Comparison of ENCODE assay signal across 10 cellular contexts in the genomic region with DNA sequence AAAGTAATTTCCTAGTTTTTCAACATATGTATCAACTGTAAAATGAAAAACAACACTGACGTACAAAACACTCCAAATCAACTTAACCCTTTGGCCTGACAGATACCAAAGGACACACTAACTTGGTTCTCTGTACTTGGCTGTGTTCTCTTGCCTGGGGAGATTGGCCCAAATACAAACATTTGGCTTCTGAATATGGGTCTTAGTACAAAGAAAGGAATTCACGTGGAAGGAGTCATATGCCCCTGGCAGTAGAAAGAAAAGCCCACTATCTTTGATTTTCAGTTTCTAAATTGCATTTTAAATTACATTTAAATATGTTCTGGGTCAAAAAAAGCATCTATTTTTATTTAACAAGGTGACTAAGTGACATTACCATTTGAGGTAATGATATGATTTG.
A peak's percentile ranks its signal among the peaks of the same experiment; 100 is the strongest.
DNase-seq lines count a peak whose midpoint lies in the region; ATAC-seq and TF ChIP-seq lines count a peak whose summit lies in the region.
"Had no signal": no experiment of that assay in that cellular context is flagged by ENCODE, and none has a peak within 500 bp of the region (broad histone marks: within the 10 kb centered on the region; RNA-seq: fewer than 3 reads in every experiment).

No MANE protein-coding gene starts in this region.

- peaks cover 35 to 77% (median 37%) of the 10 kb centered on the region in 3 experiments for H3K36me3 ChIP-seq in naive thymus-derived CD4-positive, alpha-beta T cell (ENCODE audit: control insufficient read depth in 2 of 3, insufficient read depth in 3 of 3, low read length in 3 of 3)
- H3K36me3 ChIP-seq: gastroesophageal sphincter had no signal

- no peak overlapping the region for H3K4me3 ChIP-seq in naive thymus-derived CD4-positive, alpha-beta T cell (ENCODE audit: low read length)
- H3K4me3 ChIP-seq: gastroesophageal sphincter had no signal

- DNase-seq in CD4-positive, alpha-beta T cell, result no peak
- DNase-seq in NCI-H226 (peak; percentile 89), cerebellar cortex (ENCODE audit: low spot score) (peak; percentile 12), ACHN (no peak)
- DNase-seq in naive thymus-derived CD4-positive, alpha-beta T cell, result no peak
- DNase-seq in activated CD8-positive, alpha-beta memory T cell treated with anti-CD3 and anti-CD28 coated beads for 24 hours, result no peak
- DNase-seq: left cardiac atrium had no signal

- peak overlapping the region; percentile 36 for H3K27ac Mint-ChIP-seq in CD4-positive, alpha-beta T cell
- peak overlapping the region in 5 of 9 donors; percentile 12 to 72 (median 19) for H3K27ac Mint-ChIP-seq in naive thymus-derived CD4-positive, alpha-beta T cell

- POLR2A ChIA-PET in CD4-positive, alpha-beta T cell (lab: Charles Lee), result no interaction called here
- POLR2A ChIA-PET in naive thymus-derived CD4-positive, alpha-beta T cell (lab: Charles Lee), result no interaction called here

- ATAC-seq in CD4-positive, alpha-beta T cell (ENCODE audit: poor library complexity), result no peak
- no peak for ATAC-seq in naive thymus-derived CD4-positive, alpha-beta T cell
- ATAC-seq in HG03442 (IDR thresholded peaks at IDR 0.05; ENCODE audit: unreplicated experiment) (no peak), GM21515 (IDR thresholded peaks at IDR 0.05; ENCODE audit: unreplicated experiment) (no peak)
- ATAC-seq: gastroesophageal sphincter, left cardiac atrium had no signal

- H3K9me3 Mint-ChIP-seq in CD4-positive, alpha-beta T cell, result no peaks in the 10 kb centered on the region
- H3K9me3 Mint-ChIP-seq in naive thymus-derived CD4-positive, alpha-beta T cell, result peaks cover 0 to 10% (median 0%) of the 10 kb centered on the region in 11 donors

- no peak for TF ChIP-seq CTCF in CD4-positive, alpha-beta T cell (IDR thresholded peaks at IDR 0.05)

- H3K4me1 ChIP-seq in naive thymus-derived CD4-positive, alpha-beta T cell (ENCODE audit: control insufficient read depth in 2 of 2, insufficient read depth in 2 of 2, low read length in 2 of 2), result no peaks in the 10 kb centered on the region
- H3K4me1 ChIP-seq: gastroesophageal sphincter had no signal

- H3K9me3 ChIP-seq in CD4-positive, alpha-beta T cell (ENCODE audit: control insufficient read depth, low read length), result no peaks in the 10 kb centered on the region
- no peaks in the 10 kb centered on the region for H3K9me3 ChIP-seq in naive thymus-derived CD4-positive, alpha-beta T cell (ENCODE audit: control insufficient read depth in 2 of 3, low read length in 3 of 3)
- H3K9me3 ChIP-seq: gastroesophageal sphincter had no signal

- H3K27ac ChIP-seq in CD4-positive, alpha-beta T cell (ENCODE audit: low read depth, low read length), result no peak overlapping the region
- H3K27ac ChIP-seq in naive thymus-derived CD4-positive, alpha-beta T cell (ENCODE audit: low read depth, low read length), result no peak overlapping the region
- H3K27ac ChIP-seq: gastroesophageal sphincter had no signal

- H3K27me3 ChIP-seq in CD4-positive, alpha-beta T cell (ENCODE audit: control insufficient read depth, insufficient read depth, low read length), result no peaks in the 10 kb centered on the region
- H3K27me3 ChIP-seq in naive thymus-derived CD4-positive, alpha-beta T cell (ENCODE audit: control insufficient read depth in 2 of 2, insufficient read depth in 2 of 2, low read length in 2 of 2), result no peaks in the 10 kb centered on the region
- H3K27me3 ChIP-seq: gastroesophageal sphincter had no signal

- in situ Hi-C loops in ACHN (cut with HindIII; ENCODE audit: low pct_ligation_motif_present, low pct_unique_long_range_greater_than_20kb, low sequenced_read_pairs), result no loop called here

- CTCF ChIA-PET in CD4-positive, alpha-beta T cell (lab: Charles Lee), result no interaction called here
- CTCF ChIA-PET in naive thymus-derived CD4-positive, alpha-beta T cell (lab: Charles Lee), result no interaction called here

- intact Hi-C loops in CD4-positive, alpha-beta T cell (cut with DNase I, micrococcal nuclease), result no loop called here
- intact Hi-C loops in naive thymus-derived CD4-positive, alpha-beta T cell (cut with micrococcal nuclease), result no loop called here

- H3K4me1 Mint-ChIP-seq in CD4-positive, alpha-beta T cell (ENCODE audit: low read depth), result peaks cover 20% of the 10 kb centered on the region
- H3K4me1 Mint-ChIP-seq in naive thymus-derived CD4-positive, alpha-beta T cell, result peaks cover 4 to 22% (median 16%) of the 10 kb centered on the region in 7 donors

- no peak overlapping the region for H3K4me3 Mint-ChIP-seq in CD4-positive, alpha-beta T cell
- no peak overlapping the region for H3K4me3 Mint-ChIP-seq in naive thymus-derived CD4-positive, alpha-beta T cell

- peaks cover 98% of the 10 kb centered on the region for H3K36me3 Mint-ChIP-seq in CD4-positive, alpha-beta T cell (ENCODE audit: low read depth)
- peaks cover 33 to 81% (median 72%) of the 10 kb centered on the region in 5 donors for H3K36me3 Mint-ChIP-seq in naive thymus-derived CD4-positive, alpha-beta T cell

- no peaks in the 10 kb centered on the region for H3K27me3 Mint-ChIP-seq in CD4-positive, alpha-beta T cell
- no peaks in the 10 kb centered on the region for H3K27me3 Mint-ChIP-seq in naive thymus-derived CD4-positive, alpha-beta T cell

Comparison
In these comparisons a context has a peak if more than half of its experiments do, and no peak if none do; other contexts are left out.
1. DNase-seq: peak in NCI-H226 (single experiment) and cerebellar cortex (single experiment); none in CD4-positive, alpha-beta T cell (0 of 10), naive thymus-derived CD4-positive, alpha-beta T cell (0 of 9), ACHN (single experiment) and activated CD8-positive, alpha-beta memory T cell treated with anti-CD3 and anti-CD28 coated beads for 24 hours (single experiment).